1 cellular context compared by ENCODE assay signal in genomic region chr12:117968084-117968789, GRCh38.
A peak's percentile ranks its signal among the peaks of the same experiment; 100 is the strongest.
TF ChIP-seq lines count a peak whose summit lies in the region.

No MANE protein-coding gene starts in this region.

TF ChIP-seq in HepG2, 621 proteins besides CTCF, POLR2A, EP300 and RAD21:
- TF ChIP-seq ZNF883 (CRISPR knock-in tag; IDR thresholded peaks at IDR 0.05; ENCODE audit: not compliant biosample characterization) (no peak), ZNF672 (CRISPR knock-in tag; IDR thresholded peaks at IDR 0.05) (no peak), HNRNPK (IDR thresholded peaks at IDR 0.05; ENCODE audit: low read depth, low read length, poor library complexity, severe bottlenecking) (peak; percentile 11)
